In genomic region chr2:27735263-27735904, GRCh38 we compare ENCODE assay signal across 1 cellular context.
A peak's percentile ranks its signal among the peaks of the same experiment; 100 is the strongest.
TF ChIP-seq lines count a peak whose summit lies in the region.

No MANE protein-coding gene starts in this region.

TF ChIP-seq in K562, 482 proteins besides CTCF, POLR2A, EP300 and RAD21 (continued from another document and continues in another):
- TF ChIP-seq ZNF318 (IDR thresholded peaks at IDR 0.05; ENCODE audit: borderline replicate concordance in 1 of 2, low read depth in 1 of 2) (no peak), ETV1 (tag; conservative IDR thresholded peaks at IDR 0.05; ENCODE audit: low read depth) (peak; percentile 60), GATAD2B (IDR thresholded peaks at IDR 0.05; ENCODE audit: borderline replicate concordance) (no peak), ZNF143 (CRISPR knock-in tag; IDR thresholded peaks at IDR 0.05) (no peak), HNRNPL (IDR thresholded peaks at IDR 0.05; ENCODE audit: low read depth, low read length) (peak; percentile 67; the same call in 1 of the 2 replicates), L3MBTL2 (IDR thresholded peaks at IDR 0.05) (peak; percentile 73; the same call in 1 of the 2 replicates), ZNF444 (CRISPR knock-in tag; IDR thresholded peaks at IDR 0.05) (no peak), ZNF232 (CRISPR knock-in tag; IDR thresholded peaks at IDR 0.05) (no peak), YY1 (IDR thresholded peaks at IDR 0.05; ENCODE audit: borderline replicate concordance in 1 of 3, control insufficient read depth in 1 of 3, extremely low read depth in 1 of 3, insufficient read depth in 3 of 3, insufficient read length in 1 of 3, insufficient replicate concordance in 2 of 3, low read depth in 1 of 3, low read length in 2 of 3) (peak in 1 of 3 experiments; percentile 19), VEZF1 (CRISPR knock-in tag; IDR thresholded peaks at IDR 0.05) (peak; percentile 91), MGA (IDR thresholded peaks at IDR 0.05) (peak; percentile 73), TAF7 (tag; IDR thresholded peaks at IDR 0.05) (0 out of 2 replicates have a peak, but pooled peaks have one; percentile 30), EGR1 (conservative IDR thresholded peaks at IDR 0.05) (peak; percentile 96), GABPB1 (CRISPR knock-in tag; IDR thresholded peaks at IDR 0.05) (peak; percentile 26; the same call in 1 of the 2 replicates), ZFX (CRISPR knock-in tag; IDR thresholded peaks at IDR 0.05) (peak; percentile 32; the same call in 1 of the 2 replicates), CAMTA2 (CRISPR knock-in tag; conservative IDR thresholded peaks at IDR 0.05) (no peak), SMAD4 (CRISPR knock-in tag; conservative IDR thresholded peaks at IDR 0.05) (peak; percentile 62; the same call in 1 of the 2 replicates), LARP7 (IDR thresholded peaks at IDR 0.05) (no peak), SRSF1 (IDR thresholded peaks at IDR 0.05; ENCODE audit: low read depth, low read length) (no peak), MTF1 (CRISPR knock-in tag; IDR thresholded peaks at IDR 0.05; ENCODE audit: borderline replicate concordance) (no peak), OTX1 (CRISPR knock-in tag; IDR thresholded peaks at IDR 0.05) (0 out of 2 replicates have a peak, but pooled peaks have one; percentile 43), NFIC (IDR thresholded peaks at IDR 0.05) (no peak), SOX6 (IDR thresholded peaks at IDR 0.05) (no peak), RBFOX2 (IDR thresholded peaks at IDR 0.05; ENCODE audit: low read depth, low read length) (peak; percentile 70), THAP7 (CRISPR knock-in tag; IDR thresholded peaks at IDR 0.05) (0 out of 2 replicates have a peak, but pooled peaks have one; percentile 35), E2F3 (CRISPR knock-in tag; IDR thresholded peaks at IDR 0.05) (peak; percentile 76), ETV5 (CRISPR knock-in tag; IDR thresholded peaks at IDR 0.05; ENCODE audit: low read depth) (no peak)
- TF ChIP-seq, protein P1, sequence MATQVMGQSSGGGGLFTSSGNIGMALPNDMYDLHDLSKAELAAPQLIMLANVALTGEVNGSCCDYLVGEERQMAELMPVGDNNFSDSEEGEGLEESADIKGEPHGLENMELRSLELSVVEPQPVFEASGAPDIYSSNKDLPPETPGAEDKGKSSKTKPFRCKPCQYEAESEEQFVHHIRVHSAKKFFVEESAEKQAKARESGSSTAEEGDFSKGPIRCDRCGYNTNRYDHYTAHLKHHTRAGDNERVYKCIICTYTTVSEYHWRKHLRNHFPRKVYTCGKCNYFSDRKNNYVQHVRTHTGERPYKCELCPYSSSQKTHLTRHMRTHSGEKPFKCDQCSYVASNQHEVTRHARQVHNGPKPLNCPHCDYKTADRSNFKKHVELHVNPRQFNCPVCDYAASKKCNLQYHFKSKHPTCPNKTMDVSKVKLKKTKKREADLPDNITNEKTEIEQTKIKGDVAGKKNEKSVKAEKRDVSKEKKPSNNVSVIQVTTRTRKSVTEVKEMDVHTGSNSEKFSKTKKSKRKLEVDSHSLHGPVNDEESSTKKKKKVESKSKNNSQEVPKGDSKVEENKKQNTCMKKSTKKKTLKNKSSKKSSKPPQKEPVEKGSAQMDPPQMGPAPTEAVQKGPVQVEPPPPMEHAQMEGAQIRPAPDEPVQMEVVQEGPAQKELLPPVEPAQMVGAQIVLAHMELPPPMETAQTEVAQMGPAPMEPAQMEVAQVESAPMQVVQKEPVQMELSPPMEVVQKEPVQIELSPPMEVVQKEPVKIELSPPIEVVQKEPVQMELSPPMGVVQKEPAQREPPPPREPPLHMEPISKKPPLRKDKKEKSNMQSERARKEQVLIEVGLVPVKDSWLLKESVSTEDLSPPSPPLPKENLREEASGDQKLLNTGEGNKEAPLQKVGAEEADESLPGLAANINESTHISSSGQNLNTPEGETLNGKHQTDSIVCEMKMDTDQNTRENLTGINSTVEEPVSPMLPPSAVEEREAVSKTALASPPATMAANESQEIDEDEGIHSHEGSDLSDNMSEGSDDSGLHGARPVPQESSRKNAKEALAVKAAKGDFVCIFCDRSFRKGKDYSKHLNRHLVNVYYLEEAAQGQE (CRISPR knock-in tag; IDR thresholded peaks at IDR 0.05; ENCODE audit: low read depth), result no peak
- TF ChIP-seq, protein P2, sequence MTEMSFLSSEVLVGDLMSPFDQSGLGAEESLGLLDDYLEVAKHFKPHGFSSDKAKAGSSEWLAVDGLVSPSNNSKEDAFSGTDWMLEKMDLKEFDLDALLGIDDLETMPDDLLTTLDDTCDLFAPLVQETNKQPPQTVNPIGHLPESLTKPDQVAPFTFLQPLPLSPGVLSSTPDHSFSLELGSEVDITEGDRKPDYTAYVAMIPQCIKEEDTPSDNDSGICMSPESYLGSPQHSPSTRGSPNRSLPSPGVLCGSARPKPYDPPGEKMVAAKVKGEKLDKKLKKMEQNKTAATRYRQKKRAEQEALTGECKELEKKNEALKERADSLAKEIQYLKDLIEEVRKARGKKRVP (CRISPR knock-in tag; IDR thresholded peaks at IDR 0.05), result 0 out of 2 replicates have a peak, but pooled peaks have one; percentile 18
